Comparison of ENCODE assay signal across 19 cellular contexts in genomic region chr7:127877951-127878350, GRCh38.
A peak's percentile ranks its signal among the peaks of the same experiment; 100 is the strongest.
DNase-seq lines count a peak whose midpoint lies in the region; ATAC-seq, FAIRE-seq and TF ChIP-seq lines count a peak whose summit lies in the region.
"Had no signal": no experiment of that assay in that cellular context is flagged by ENCODE, and none has a peak within 500 bp of the region (broad histone marks: within the 10 kb centered on the region; RNA-seq: fewer than 3 reads in every experiment).

No MANE protein-coding gene starts in this region.

- no peak for FAIRE-seq in small intestine (lab: Jason Lieb, UNC)
- FAIRE-seq: D721Med, GM12892, GM18507, H1 had no signal

- DNase-seq in CD1c-positive myeloid dendritic cell (ENCODE audit: extremely low spot score): peak; percentile 55
- peak; percentile 1 for DNase-seq in MV-4-11 (lab: John Stamatoyannopoulos, UW)
- DNase-seq in dermis blood vessel endothelial cell: peak; percentile 70
- DNase-seq in small intestine: peak; percentile 20
- no peak for DNase-seq in foreskin fibroblast
- DNase-seq: ACHN; BE2C; C1 segment of cervical spinal cord; Caco-2; CD4-positive, alpha-beta T cell; GDM1; KBM-7 had no signal

- H3K27me3 ChIP-seq in small intestine (ENCODE audit: control insufficient read depth in 2 of 2, insufficient read depth in 2 of 2, low read length in 2 of 2): no peaks in the 10 kb centered on the region
- H3K27me3 ChIP-seq: BE2C had no signal

- WGBS in small intestine, 3 donors: 74 to 84% (median 77%) methylated on average over 3 of the region's 3 CpGs

- H3K9me3 ChIP-seq in small intestine (ENCODE audit: control insufficient read depth, low read depth): no peaks in the 10 kb centered on the region
- H3K9me3 ChIP-seq: BE2C, Caco-2, HAP-1 had no signal

- H3K4me3 ChIP-seq in small intestine (ENCODE audit: low read depth in 1 of 2, low read length in 2 of 2): no peak overlapping the region
- H3K4me3 ChIP-seq in foreskin fibroblast (ENCODE audit: low read depth in 1 of 2, low read length in 2 of 2): no peak overlapping the region
- H3K4me3 ChIP-seq: HAP-1 had no signal

- no peaks in the 10 kb centered on the region for H3K36me3 ChIP-seq in small intestine (ENCODE audit: control insufficient read depth in 2 of 2, insufficient read depth in 2 of 2, low read length in 2 of 2)
- H3K36me3 ChIP-seq: BE2C, HAP-1 had no signal

- no peak for ATAC-seq in GM21529 (IDR thresholded peaks at IDR 0.05; ENCODE audit: unreplicated experiment)
- no peak for ATAC-seq in GM19452 (IDR thresholded peaks at IDR 0.05; ENCODE audit: unreplicated experiment)

- peaks cover 0 to 2% of the 10 kb centered on the region in 2 donors for H3K4me1 ChIP-seq in small intestine (ENCODE audit: control insufficient read depth in 2 of 2, insufficient read depth in 1 of 2, low read depth in 1 of 2, low read length in 1 of 2)
- H3K4me1 ChIP-seq: BE2C, HAP-1 had no signal

- TF ChIP-seq CTCF in foreskin fibroblast (IDR thresholded peaks at IDR 0.05; ENCODE audit: low read depth, low read length): no peak

- H3K27ac ChIP-seq in small intestine (ENCODE audit: low read depth in 1 of 2, low read length in 1 of 2): no peak overlapping the region

Comparison
In these comparisons a context has a peak if more than half of its experiments do, and no peak if none do; other contexts are left out.
1. DNase-seq: peak in CD1c-positive myeloid dendritic cell (single experiment), MV-4-11 (single experiment), dermis blood vessel endothelial cell (single experiment) and small intestine (single experiment); none in foreskin fibroblast (0 of 2).